Comparison of ENCODE assay signal across 13 cellular contexts in the genomic region with DNA sequence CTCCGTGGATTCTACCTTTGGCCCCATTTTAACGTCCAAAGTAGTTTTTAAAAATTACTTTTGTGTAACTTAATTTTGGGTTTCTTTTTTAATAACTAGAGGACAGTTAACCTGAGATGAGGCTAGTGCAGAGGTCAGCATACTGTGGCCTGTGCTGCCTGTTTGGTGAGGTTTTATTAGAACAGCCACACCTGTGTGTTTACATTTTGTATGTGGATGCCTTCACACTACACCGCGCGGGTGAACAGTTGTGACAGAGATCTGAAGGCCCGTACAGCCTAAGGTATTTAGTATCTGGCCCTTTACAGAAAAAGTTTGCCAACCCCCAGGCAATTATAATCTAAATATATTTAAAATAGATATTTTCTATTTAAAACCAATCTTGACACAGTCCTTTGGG.
"Had no signal": no experiment of that assay in that cellular context is flagged by ENCODE, and none has a peak within 500 bp of the region (broad histone marks: within the 10 kb centered on the region; RNA-seq: fewer than 3 reads in every experiment).

No MANE protein-coding gene starts in this region.

- H3K4me3 ChIP-seq: lower lobe of right lung, right atrium auricular region had no signal

- ATAC-seq: lower lobe of right lung had no signal

- H3K9me3 ChIP-seq: lower lobe of right lung, right atrium auricular region had no signal

- H3K27me3 ChIP-seq: right atrium auricular region had no signal

- H3K27ac Mint-ChIP-seq: endodermal cell, mesothelial cell of epicardium had no signal

- H3K27me3 Mint-ChIP-seq: activated naive CD4-positive, alpha-beta T cell treated with anti-CD3 and anti-CD28 coated beads, Interleukin-2, amount 10 ng/mL, durations not matched to agents 7 days and 5 days had no signal

- H3K27ac ChIP-seq: lower lobe of right lung, right atrium auricular region had no signal

- H3K4me3 Mint-ChIP-seq: activated naive CD4-positive, alpha-beta T cell treated with anti-CD3 and anti-CD28 coated beads, Interleukin-2, amount 10 ng/mL, durations not matched to agents 7 days and 5 days; endodermal cell; mesothelial cell of epicardium; T-helper 2 cell treated with Interferon-gamma antibody and Interleukin-4, amounts not matched to agents 5 μg/mL and 100 μg/mL, for 36 hours had no signal

- H3K4me1 Mint-ChIP-seq: mesothelial cell of epicardium had no signal

- DNase-seq: activated CD4-positive, alpha-beta T cell treated with anti-CD3 and anti-CD28 coated beads, Interleukin-2, amount 50 U/mL, for 4 hours; activated CD4-positive, CD25-positive, alpha-beta regulatory T cell treated with anti-CD3 and anti-CD28 coated beads, Interleukin-2, amount 50 U/mL, for 72 hours; activated naive CD4-positive, alpha-beta T cell treated with anti-CD3 and anti-CD28 coated beads, Interleukin-2, amount 10 ng/mL, durations not matched to agents 7 days and 5 days; anterior cingulate cortex; endodermal cell; hypothalamus; lower lobe of right lung; small intestine; substantia nigra; trophoblast cell had no signal

- H3K9me3 Mint-ChIP-seq: activated naive CD4-positive, alpha-beta T cell treated with anti-CD3 and anti-CD28 coated beads, Interleukin-2, amount 10 ng/mL, durations not matched to agents 7 days and 5 days; endodermal cell; mesothelial cell of epicardium; T-helper 2 cell treated with Interferon-gamma antibody and Interleukin-4, amounts not matched to agents 5 μg/mL and 100 μg/mL, for 36 hours had no signal
